In the genomic region with DNA sequence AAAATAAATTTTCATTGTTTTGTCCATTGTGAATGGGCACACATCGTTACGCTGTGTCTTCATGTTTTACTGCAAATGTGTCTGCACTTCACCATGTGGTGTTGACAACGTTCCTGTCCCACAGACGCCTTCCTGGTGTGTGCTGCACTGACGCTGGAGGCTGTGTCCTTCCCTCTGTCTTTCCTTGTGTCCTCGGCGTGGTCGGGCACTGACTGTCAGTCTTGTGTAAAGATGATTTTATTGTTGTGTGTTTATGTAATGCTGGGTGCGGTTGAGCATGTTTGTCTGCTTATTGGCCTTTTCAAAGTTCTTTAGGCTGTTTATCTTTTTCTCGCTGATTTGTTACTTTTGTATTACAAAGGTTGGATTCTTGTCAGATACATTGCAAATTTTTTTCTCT, we compare ENCODE assay signal across 23 cellular contexts. TPM values are rescaled to one million over a fixed set of nuclear protein-coding genes. Genes with fewer than 3 reads are reported as not detected.
DNase-seq lines count a peak whose midpoint lies in the region; ATAC-seq and TF ChIP-seq lines count a peak whose summit lies in the region.
"Had no signal": no experiment of that assay in that cellular context is flagged by ENCODE, and none has a peak within 500 bp of the region (broad histone marks: within the 10 kb centered on the region; RNA-seq: fewer than 3 reads in every experiment).

No MANE protein-coding gene starts in this region.

- peaks cover 98% of the 10 kb centered on the region for H3K36me3 Mint-ChIP-seq in activated T-cell treated with anti-CD3 and anti-CD28 coated beads, Interleukin-2, amount 50 U/mL, for 24 hours (ENCODE audit: low read depth)
- peaks cover 98% of the 10 kb centered on the region for H3K36me3 Mint-ChIP-seq in GM23338 (ENCODE audit: low read depth)
- H3K36me3 Mint-ChIP-seq in activated T-helper 1 cell treated with anti-CD3 and anti-CD28 coated beads, Interleukin-12 subunit alpha, Interleukin-12 subunit beta, Interleukin-2, Interleukin-4 antibody, amounts not matched to agents 30 ng/mL and 10 ng/mL and 1 ng/mL, durations not matched to agents 14 hours and 24 hours and 36 hours (ENCODE audit: low read depth) = peaks cover 85% of the 10 kb centered on the region

- H3K4me1 ChIP-seq in GM23338 (ENCODE audit: insufficient read depth) (no peaks in the 10 kb centered on the region), sigmoid colon (no peaks in the 10 kb centered on the region)
- H3K4me1 ChIP-seq: A549, BLaER1 had no signal

- no peaks in the 10 kb centered on the region for H3K4me1 Mint-ChIP-seq in activated T-cell treated with anti-CD3 and anti-CD28 coated beads, Interleukin-2, amount 50 U/mL, for 24 hours (ENCODE audit: low read depth)
- H3K4me1 Mint-ChIP-seq in GM23338 = peaks cover 4% of the 10 kb centered on the region
- H3K4me1 Mint-ChIP-seq in activated T-helper 1 cell treated with anti-CD3 and anti-CD28 coated beads, Interleukin-12 subunit alpha, Interleukin-12 subunit beta, Interleukin-2, Interleukin-4 antibody, amounts not matched to agents 30 ng/mL and 10 ng/mL and 1 ng/mL, durations not matched to agents 14 hours and 24 hours and 36 hours (ENCODE audit: low read depth) = peaks cover 44% of the 10 kb centered on the region

- H3K4me3 Mint-ChIP-seq in activated T-cell treated with anti-CD3 and anti-CD28 coated beads, Interleukin-2, amount 50 U/mL, for 24 hours = no peak overlapping the region
- no peak overlapping the region for H3K4me3 Mint-ChIP-seq in GM23338
- no peak overlapping the region for H3K4me3 Mint-ChIP-seq in activated T-helper 1 cell treated with anti-CD3 and anti-CD28 coated beads, Interleukin-12 subunit alpha, Interleukin-12 subunit beta, Interleukin-2, Interleukin-4 antibody, amounts not matched to agents 30 ng/mL and 10 ng/mL and 1 ng/mL, durations not matched to agents 14 hours and 24 hours and 36 hours
- H3K4me3 Mint-ChIP-seq: CD4-positive, alpha-beta memory T cell had no signal

- H3K27me3 ChIP-seq in GM23338 (ENCODE audit: insufficient read depth) (no peaks in the 10 kb centered on the region), sigmoid colon (no peaks in the 10 kb centered on the region)
- H3K27me3 ChIP-seq: BLaER1 had no signal

- H3K9me2 ChIP-seq in GM23338 (ENCODE audit: insufficient read depth) = no peaks in the 10 kb centered on the region

- intact Hi-C loops in activated T-helper 1 cell treated with anti-CD3 and anti-CD28 coated beads, Interleukin-12 subunit alpha, Interleukin-12 subunit beta, Interleukin-2, Interleukin-4 antibody, amounts not matched to agents 30 ng/mL and 10 ng/mL and 1 ng/mL, durations not matched to agents 14 hours and 24 hours and 36 hours (cut with micrococcal nuclease) = no loop called here
- intact Hi-C loops in sigmoid colon (cut with DNase I) = no loop called here

- no peak for TF ChIP-seq EP300 in sigmoid colon (IDR thresholded peaks at IDR 0.05)

- no peak overlapping the region for H3K27ac ChIP-seq in GM23338 (ENCODE audit: low read depth)
- H3K27ac ChIP-seq in sigmoid colon = no peak overlapping the region
- H3K27ac ChIP-seq: A549, BLaER1 had no signal

- H3K4me2 ChIP-seq in GM23338 = no peak overlapping the region
- H3K4me2 ChIP-seq: A549, BLaER1 had no signal

- H2AFZ ChIP-seq in GM23338 = no peak overlapping the region

- peaks cover 4% of the 10 kb centered on the region; the same call in 1 of the 2 replicates for H3F3A ChIP-seq in GM23338 (replicated peaks; ENCODE audit: low read depth)

- H3K79me2 ChIP-seq in GM23338 (replicated peaks; ENCODE audit: insufficient read depth) = peaks cover 29% of the 10 kb centered on the region

- no peak for DNase-seq in activated T-cell treated with anti-CD3 and anti-CD28 coated beads, Interleukin-2, amount 50 U/mL, for 24 hours
- no peak for DNase-seq in activated T-cell treated with anti-CD3 and anti-CD28 coated beads for 4 hours
- no peak for DNase-seq in GM23338 (ENCODE audit: low spot score)
- no peak for DNase-seq in activated T-helper 1 cell treated with anti-CD3 and anti-CD28 coated beads, Interleukin-12 subunit alpha, Interleukin-12 subunit beta, Interleukin-2, Interleukin-4 antibody, amounts not matched to agents 30 ng/mL and 10 ng/mL and 1 ng/mL, durations not matched to agents 14 hours and 24 hours and 36 hours (ENCODE audit: low spot score)
- DNase-seq in left lobe of liver (ENCODE audit: low spot score) = peak; percentile 18
- DNase-seq in sigmoid colon = no peak
- DNase-seq: CD4-positive, alpha-beta memory T cell; DMS53; EL; H7; NCI-H1417 treated with DMSO at 0.1 percent for 48 hours; NCI-H2029 treated with DMSO at 0.1 percent for 48 hours; NCI-H2171; NCI-H526; PC-3; RPMI8226; SIG-M5 had no signal

- TF ChIP-seq CTCF in GM23338 (conservative IDR thresholded peaks at IDR 0.05; ENCODE audit: low read depth in 2 of 2) (no peak), sigmoid colon (IDR thresholded peaks at IDR 0.05) (no peak)

- no peak for TF ChIP-seq POLR2A in sigmoid colon (IDR thresholded peaks at IDR 0.05)

- H3K9me3 Mint-ChIP-seq in activated T-cell treated with anti-CD3 and anti-CD28 coated beads, Interleukin-2, amount 50 U/mL, for 24 hours = no peaks in the 10 kb centered on the region
- H3K9me3 Mint-ChIP-seq in GM23338 = no peaks in the 10 kb centered on the region
- peaks cover 15% of the 10 kb centered on the region for H3K9me3 Mint-ChIP-seq in activated T-helper 1 cell treated with anti-CD3 and anti-CD28 coated beads, Interleukin-12 subunit alpha, Interleukin-12 subunit beta, Interleukin-2, Interleukin-4 antibody, amounts not matched to agents 30 ng/mL and 10 ng/mL and 1 ng/mL, durations not matched to agents 14 hours and 24 hours and 36 hours

- ATAC-seq in GM23338 (no peak), left lobe of liver (no peak), GM19452 (IDR thresholded peaks at IDR 0.05; ENCODE audit: unreplicated experiment) (no peak), HG02571 (IDR thresholded peaks at IDR 0.05; ENCODE audit: unreplicated experiment) (no peak)
- ATAC-seq: A549, PC-3 had no signal

- H3K9me3 ChIP-seq in sigmoid colon = no peaks in the 10 kb centered on the region

- H3K27ac Mint-ChIP-seq in activated T-cell treated with anti-CD3 and anti-CD28 coated beads, Interleukin-2, amount 50 U/mL, for 24 hours = peak overlapping the region; percentile 4
- H3K27ac Mint-ChIP-seq in GM23338 = peak overlapping the region; percentile 2; the same call in 1 of the 2 replicates
- peak overlapping the region; percentile 44 for H3K27ac Mint-ChIP-seq in activated T-helper 1 cell treated with anti-CD3 and anti-CD28 coated beads, Interleukin-12 subunit alpha, Interleukin-12 subunit beta, Interleukin-2, Interleukin-4 antibody, amounts not matched to agents 30 ng/mL and 10 ng/mL and 1 ng/mL, durations not matched to agents 14 hours and 24 hours and 36 hours
- H3K27ac Mint-ChIP-seq: CD4-positive, alpha-beta memory T cell had no signal

- H3K27me3 Mint-ChIP-seq in activated T-cell treated with anti-CD3 and anti-CD28 coated beads, Interleukin-2, amount 50 U/mL, for 24 hours = no peaks in the 10 kb centered on the region
- peaks cover 5% of the 10 kb centered on the region for H3K27me3 Mint-ChIP-seq in GM23338 (ENCODE audit: insufficient read depth, low read depth, poor library complexity)
- no peaks in the 10 kb centered on the region for H3K27me3 Mint-ChIP-seq in activated T-helper 1 cell treated with anti-CD3 and anti-CD28 coated beads, Interleukin-12 subunit alpha, Interleukin-12 subunit beta, Interleukin-2, Interleukin-4 antibody, amounts not matched to agents 30 ng/mL and 10 ng/mL and 1 ng/mL, durations not matched to agents 14 hours and 24 hours and 36 hours (ENCODE audit: insufficient read depth)
- H3K27me3 Mint-ChIP-seq: CD4-positive, alpha-beta memory T cell had no signal

- 48 to 77% methylated on average over 10 of the region's 10 CpGs for WGBS in sigmoid colon, 2 donors

- H3K4me3 ChIP-seq in GM23338 = no peak overlapping the region
- no peak overlapping the region for H3K4me3 ChIP-seq in sigmoid colon
- H3K4me3 ChIP-seq: A549, BLaER1 had no signal

- H3K36me3 ChIP-seq in GM23338 (ENCODE audit: insufficient read depth) = peaks cover 80% of the 10 kb centered on the region
- peaks cover 53 to 100% (median 83%) of the 10 kb centered on the region in 4 donors for H3K36me3 ChIP-seq in sigmoid colon

- H4K20me1 ChIP-seq in GM23338 (replicated peaks; ENCODE audit: insufficient read depth) = peaks cover 33% of the 10 kb centered on the region

RNA-seq across cellular contexts. Expression of gene IDI2, which starts 18.1 kb away (rescaled TPM):
- not detected in 2 replicates for total RNA-seq in GM23338 (2014; rRNA removed; shearing (Covaris generic))
- polyA plus RNA-seq in GM23338 (2016; fragmentation: Nextera tagmentation; extraction: Ambion mirVana) = not detected in 2 replicates
- not detected in 2 replicates for total RNA-seq in activated T-helper 1 cell treated with anti-CD3 and anti-CD28 coated beads, Interleukin-12 subunit alpha, Interleukin-12 subunit beta, Interleukin-2, Interleukin-4 antibody, amounts not matched to agents 30 ng/mL and 10 ng/mL and 1 ng/mL, durations not matched to agents 14 hours and 24 hours and 36 hours
- not detected for total RNA-seq in left lobe of liver
- not detected for total RNA-seq in sigmoid colon
- polyA plus RNA-seq in sigmoid colon = not detected
- total RNA-seq: CD4-positive, alpha-beta memory T cell; H7; HT-29; MCF 10A; PC-3 had no signal
- polyA plus RNA-seq: A549; CD4-positive, alpha-beta memory T cell had no signal

RNA-seq across cellular contexts. Expression of gene GTPBP4, which starts 19.3 kb away (rescaled TPM):
- total RNA-seq in GM23338 (2014; rRNA removed; shearing (Covaris generic)) = 48.7 and 56.5 TPM in 2 replicates
- polyA plus RNA-seq in GM23338 (2016; fragmentation: Nextera tagmentation; extraction: Ambion mirVana) (51.2 and 62.6 TPM in 2 replicates), sigmoid colon (10 to 100 TPM in 2 of 3 donors, 1 to 10 TPM in 1; 8.1 to 38.7 (median 12.0) TPM)
- total RNA-seq in activated T-helper 1 cell treated with anti-CD3 and anti-CD28 coated beads, Interleukin-12 subunit alpha, Interleukin-12 subunit beta, Interleukin-2, Interleukin-4 antibody, amounts not matched to agents 30 ng/mL and 10 ng/mL and 1 ng/mL, durations not matched to agents 14 hours and 24 hours and 36 hours = 193 and 202 TPM in 2 replicates
- total RNA-seq in left lobe of liver (9.3 TPM), sigmoid colon (10 to 100 TPM; 12.0 to 22.8 (median 19.6) TPM)

RNA-seq across cellular contexts. Expression of gene IDI1, which starts 41.3 kb away (rescaled TPM):
- total RNA-seq in GM23338 (2014; rRNA removed; shearing (Covaris generic)) = 147 and 154 TPM in 2 replicates
- polyA plus RNA-seq in GM23338 (2016; fragmentation: Nextera tagmentation; extraction: Ambion mirVana) = 99.0 and 119 TPM in 2 replicates
- 76.0 and 78.9 TPM in 2 replicates for total RNA-seq in activated T-helper 1 cell treated with anti-CD3 and anti-CD28 coated beads, Interleukin-12 subunit alpha, Interleukin-12 subunit beta, Interleukin-2, Interleukin-4 antibody, amounts not matched to agents 30 ng/mL and 10 ng/mL and 1 ng/mL, durations not matched to agents 14 hours and 24 hours and 36 hours
- 22.7 TPM for total RNA-seq in left lobe of liver
- total RNA-seq in sigmoid colon = 10 to 100 TPM; 22.4 to 35.8 (median 32.1) TPM
- polyA plus RNA-seq in sigmoid colon = 100 to 1,000 TPM in 2 of 3 donors, 10 to 100 TPM in 1; 91.3 to 223 (median 100) TPM

RNA-seq across cellular contexts. Expression of gene WDR37, which starts 48.6 kb away (rescaled TPM):
- total RNA-seq in GM23338 (2014; rRNA removed; shearing (Covaris generic)) = 9.7 and 10.2 TPM in 2 replicates
- polyA plus RNA-seq in GM23338 (2016; fragmentation: Nextera tagmentation; extraction: Ambion mirVana) = 6.0 TPM in 2 replicates
- total RNA-seq in activated T-helper 1 cell treated with anti-CD3 and anti-CD28 coated beads, Interleukin-12 subunit alpha, Interleukin-12 subunit beta, Interleukin-2, Interleukin-4 antibody, amounts not matched to agents 30 ng/mL and 10 ng/mL and 1 ng/mL, durations not matched to agents 14 hours and 24 hours and 36 hours = 19.9 and 21.1 TPM in 2 replicates
- total RNA-seq in left lobe of liver = 8.5 TPM
- total RNA-seq in sigmoid colon = 10 to 100 TPM in 3 of 4 donors, 1 to 10 TPM in 1; 9.6 to 25.5 (median 18.6) TPM
- polyA plus RNA-seq in sigmoid colon = 10 to 100 TPM in 1 of 3 donors, 1 to 10 TPM in 2; 5.4 to 10.6 (median 7.2) TPM
